32 cellular contexts compared by ENCODE assay signal in the genomic region with DNA sequence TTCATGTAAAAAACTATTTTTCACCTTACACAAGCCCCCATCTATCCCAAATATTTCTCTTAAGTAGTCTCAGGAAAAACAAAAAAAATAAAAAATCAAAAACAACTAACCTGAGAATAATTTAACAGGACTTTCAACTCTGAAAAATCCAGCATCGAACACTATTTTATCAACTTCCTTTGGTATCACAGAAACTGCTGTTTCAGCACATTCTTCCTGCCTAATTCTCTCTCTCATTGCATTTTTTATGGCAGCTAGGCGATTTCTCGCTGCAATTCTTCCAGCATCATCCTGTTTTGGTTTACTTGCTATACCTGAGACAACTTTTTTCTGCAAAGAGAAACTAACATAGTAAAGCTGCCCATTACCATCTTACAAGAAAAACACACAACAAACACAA. TPM values are rescaled to one million over a fixed set of nuclear protein-coding genes. Genes with fewer than 3 reads are reported as not detected.
"Had no signal": no experiment of that assay in that cellular context is flagged by ENCODE, and none has a peak within 500 bp of the region (broad histone marks: within the 10 kb centered on the region; RNA-seq: fewer than 3 reads in every experiment).

No MANE protein-coding gene starts in this region.

- H3K27me3 Mint-ChIP-seq: activated B cell treated with CpG ODN at 0.5 μM for 24 hours; activated naive CD8-positive, alpha-beta T cell treated with anti-CD3 and anti-CD28 coated beads, Interleukin-2, amount 10 ng/mL, durations not matched to agents 7 days and 5 days; brain; T-cell had no signal

- H3K4me1 ChIP-seq: ascending aorta, gastrocnemius medialis, left lung, lower lobe of right lung, parathyroid adenoma, psoas muscle, right atrium auricular region, suprapubic skin, tibial artery had no signal

- H3K9me3 Mint-ChIP-seq: activated B cell treated with CpG ODN at 0.5 μM for 24 hours; activated naive CD8-positive, alpha-beta T cell treated with anti-CD3 and anti-CD28 coated beads, Interleukin-2, amount 10 ng/mL, durations not matched to agents 7 days and 5 days; activated T-cell treated with anti-CD3 and anti-CD28 coated beads, Interleukin-2, amount 50 U/mL, for 72 hours; brain; nephron progenitor cell; T-cell; T-helper 2 cell treated with Interferon-gamma antibody and Interleukin-4, amounts not matched to agents 5 μg/mL and 100 μg/mL, for 36 hours had no signal

- H3K27ac ChIP-seq: ascending aorta, cardiac muscle cell, coronary artery, dorsolateral prefrontal cortex, gastrocnemius medialis, left lung, lower lobe of right lung, parathyroid adenoma, psoas muscle, right atrium auricular region, suprapubic skin, tibial artery had no signal

- DNase-seq: activated B cell treated with CpG ODN at 0.5 μM for 24 hours; activated CD4-positive, alpha-beta T cell treated with anti-CD3 and anti-CD28 coated beads, Interleukin-2, amount 50 U/mL, for 4 hours; activated naive CD4-positive, alpha-beta T cell treated with Interleukin-2 at 50 U/mL for 16 hours; activated naive CD8-positive, alpha-beta T cell treated with anti-CD3 and anti-CD28 coated beads, Interleukin-2, amount 10 ng/mL, durations not matched to agents 7 days and 5 days; activated T-cell treated with anti-CD3 and anti-CD28 coated beads for 4 hours; activated T-cell treated with anti-CD3 and anti-CD28 coated beads, Interleukin-2, amount 50 U/mL, for 72 hours; dorsolateral prefrontal cortex; effector memory CD4-positive, alpha-beta T cell; erythroblast; gastrocnemius medialis; glutamatergic neuron; left lung; lower lobe of right lung; mesendoderm; mucosa of descending colon; nephron progenitor cell; nucleus accumbens; psoas muscle; stimulated activated CD4-positive, alpha-beta T cell treated with anti-CD3 and anti-CD28 coated beads, Interleukin-15, amount 100 ng/mL, for 24 hours; stimulated activated CD4-positive, alpha-beta T cell treated with anti-CD3 and anti-CD28 coated beads, Interleukin-2, amount 100 ng/mL, for 24 hours; stimulated activated naive CD4-positive, alpha-beta T cell; T-cell; tibial artery had no signal

- H3K9me3 ChIP-seq: ascending aorta, gastrocnemius medialis, left lung, lower lobe of right lung, mucosa of descending colon, psoas muscle, right atrium auricular region, suprapubic skin, tibial artery had no signal

- H3K4me3 ChIP-seq: ascending aorta, cardiac muscle cell, coronary artery, dorsolateral prefrontal cortex, gastrocnemius medialis, left lung, lower lobe of right lung, mucosa of descending colon, psoas muscle, right atrium auricular region, suprapubic skin, tibial artery had no signal

- H3K4me3 Mint-ChIP-seq: activated B cell treated with CpG ODN at 0.5 μM for 24 hours; activated naive CD8-positive, alpha-beta T cell treated with anti-CD3 and anti-CD28 coated beads, Interleukin-2, amount 10 ng/mL, durations not matched to agents 7 days and 5 days; activated T-cell treated with anti-CD3 and anti-CD28 coated beads, Interleukin-2, amount 50 U/mL, for 72 hours; brain; nephron progenitor cell; T-cell; T-helper 2 cell treated with Interferon-gamma antibody and Interleukin-4, amounts not matched to agents 5 μg/mL and 100 μg/mL, for 36 hours had no signal

- ATAC-seq: activated T-cell treated with anti-CD3 and anti-CD28 coated beads, Interleukin-2, amount 50 U/mL, for 72 hours; gastrocnemius medialis; left lung; lower lobe of right lung; mucosa of descending colon; psoas muscle; T-cell had no signal

- H3K4me1 Mint-ChIP-seq: brain, nephron progenitor cell had no signal

- H3K79me2 ChIP-seq: parathyroid adenoma had no signal

- H3K36me3 Mint-ChIP-seq: T-cell had no signal

- H3K36me3 ChIP-seq: ascending aorta, gastrocnemius medialis, left lung, lower lobe of right lung, right atrium auricular region, suprapubic skin, tibial artery had no signal

- H3K27me3 ChIP-seq: ascending aorta, cardiac muscle cell, dorsolateral prefrontal cortex, gastrocnemius medialis, left lung, right atrium auricular region, suprapubic skin, tibial artery had no signal

- H3K9ac ChIP-seq: parathyroid adenoma had no signal

- H3K27ac Mint-ChIP-seq: activated B cell treated with CpG ODN at 0.5 μM for 24 hours; activated naive CD8-positive, alpha-beta T cell treated with anti-CD3 and anti-CD28 coated beads, Interleukin-2, amount 10 ng/mL, durations not matched to agents 7 days and 5 days; brain; nephron progenitor cell; T-cell; T-helper 2 cell treated with Interferon-gamma antibody and Interleukin-4, amounts not matched to agents 5 μg/mL and 100 μg/mL, for 36 hours had no signal

- FAIRE-seq: islet of Langerhans had no signal

- H2AFZ ChIP-seq: parathyroid adenoma had no signal

RNA-seq across cellular contexts. Expression of gene DLGAP5, which starts 33.0 kb away (rescaled TPM):
- total RNA-seq: ascending aorta, gastrocnemius medialis had no signal
